ENCODE assay signal across 15 cellular contexts in the genomic region with DNA sequence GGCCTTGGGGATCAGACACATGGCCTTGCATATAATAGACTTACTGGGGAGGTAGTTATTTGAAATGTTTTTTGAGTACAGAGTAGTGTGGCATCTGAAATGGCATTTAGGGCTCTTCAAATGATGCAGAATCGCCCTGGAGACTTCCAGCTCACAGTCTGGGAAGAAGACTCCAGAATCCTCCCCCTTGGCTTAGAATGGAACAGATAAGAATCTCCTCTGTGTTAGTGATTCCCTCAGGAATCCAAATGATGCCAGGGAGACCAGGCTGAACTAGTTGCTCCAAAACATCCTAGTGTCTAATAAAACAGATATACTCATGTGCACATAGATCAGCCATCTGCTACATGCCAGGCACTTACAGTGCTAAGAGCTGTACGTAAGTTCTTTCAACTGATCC.
"Had no signal": no experiment of that assay in that cellular context is flagged by ENCODE, and none has a peak within 500 bp of the region (broad histone marks: within the 10 kb centered on the region; RNA-seq: fewer than 3 reads in every experiment).

No MANE protein-coding gene starts in this region.

- H3K9me3 ChIP-seq: left ventricle myocardium inferior, lower lobe of right lung, ovary, right atrium auricular region had no signal

- H3K79me2 ChIP-seq: hepatocyte had no signal

- H3K4me2 ChIP-seq: hepatocyte, smooth muscle cell had no signal

- DNase-seq: dorsolateral prefrontal cortex; effector CD8-positive, alpha-beta T cell; foreskin melanocyte; head of caudate nucleus; kidney; left cardiac atrium; left ventricle myocardium inferior; lower lobe of right lung; natural killer cell; ovary; stimulated activated CD4-positive, alpha-beta T cell treated with anti-CD3 and anti-CD28 coated beads, Interleukin-2, amount 100 ng/mL, for 48 hours; stimulated activated naive CD4-positive, alpha-beta T cell treated with Interleukin-2 at 50 U/mL for 16 hours had no signal

- H3K27ac ChIP-seq: dorsolateral prefrontal cortex, hepatocyte, left ventricle myocardium inferior, lower lobe of right lung, ovary, right atrium auricular region had no signal

- H3K27me3 ChIP-seq: dorsolateral prefrontal cortex, hepatocyte, ovary, right atrium auricular region had no signal

- H2AFZ ChIP-seq: hepatocyte had no signal

- ATAC-seq: left cardiac atrium, lower lobe of right lung, natural killer cell had no signal

- H3K36me3 ChIP-seq: lower lobe of right lung, ovary had no signal

- H3K4me3 ChIP-seq: dorsolateral prefrontal cortex, hepatocyte, left ventricle myocardium inferior, lower lobe of right lung, ovary, right atrium auricular region, smooth muscle cell had no signal

- H3K4me1 ChIP-seq: left ventricle myocardium inferior, lower lobe of right lung, right atrium auricular region had no signal
